Comparison of ENCODE assay signal across 10 cellular contexts in genomic region chr2:168530980-168531379, GRCh38.
DNase-seq lines count a peak whose midpoint lies in the region; ATAC-seq and TF ChIP-seq lines count a peak whose summit lies in the region.
"Had no signal": no experiment of that assay in that cellular context is flagged by ENCODE, and none has a peak within 500 bp of the region (broad histone marks: within the 10 kb centered on the region; RNA-seq: fewer than 3 reads in every experiment).

No MANE protein-coding gene starts in this region.

- peaks cover 0 to 11% of the 10 kb centered on the region in 2 donors for H3K9me3 Mint-ChIP-seq in activated naive CD4-positive, alpha-beta T cell treated with anti-CD3 and anti-CD28 coated beads, Interleukin-2, amount 50 U/mL, for 72 hours

- peaks cover 12 to 28% of the 10 kb centered on the region in 2 donors for H3K36me3 Mint-ChIP-seq in activated naive CD4-positive, alpha-beta T cell treated with anti-CD3 and anti-CD28 coated beads, Interleukin-2, amount 50 U/mL, for 72 hours

- H3K36me3 ChIP-seq in fibroblast of lung (ENCODE audit: control insufficient read depth, insufficient read depth, low read length), result no peaks in the 10 kb centered on the region

- H3K4me3 ChIP-seq in AG09309 (ENCODE audit: control insufficient read depth, low read depth, low read length), result no peak overlapping the region
- H3K4me3 ChIP-seq in fibroblast of lung (replicated peaks in 1 of 4; ENCODE audit: control extremely low read depth in 1 of 4, insufficient read depth in 1 of 4, low read depth in 3 of 4, low read length in 4 of 4), result no peak overlapping the region

- no peaks in the 10 kb centered on the region for H3K79me2 ChIP-seq in fibroblast of lung (ENCODE audit: control insufficient read depth, insufficient read depth, low read length)

- TF ChIP-seq CTCF in AG09309 (IDR thresholded peaks at IDR 0.05; ENCODE audit: control insufficient read depth, insufficient read depth, low read depth, low read length, missing control alignments) (no peak), fibroblast of lung (conservative IDR thresholded peaks at IDR 0.05 in 1 of 2, IDR thresholded peaks at IDR 0.05 in 1 of 2; ENCODE audit: low read depth in 1 of 2, low read length in 2 of 2) (no peak)

- H2AFZ ChIP-seq in fibroblast of lung (ENCODE audit: low read length), result no peak overlapping the region

- DNase-seq in AG09309 (ENCODE audit: low read depth) (peak; percentile 32), KG1 (lab: John Stamatoyannopoulos, UW) (peak; percentile 22), fibroblast of lung (ENCODE audit: low read depth in 2 of 2) (peak; percentile 32 to 40), NCI-H1048 (lab: John Stamatoyannopoulos, UW) (no peak), NCI-H345 treated with DMSO at 0.1 percent for 48 hours (lab: John Stamatoyannopoulos, UW; ENCODE audit: unreplicated experiment) (no peak)
- no peak for DNase-seq in activated naive CD4-positive, alpha-beta T cell treated with anti-CD3 and anti-CD28 coated beads, Interleukin-2, amount 50 U/mL, for 72 hours (ENCODE audit: low spot score in 2 of 2)
- DNase-seq: NK-92 treated with Interleukin-12 subunit alpha and Interleukin-12 subunit beta, amount 100 ng/mL, for 24 hours had no signal

- H3K4me2 ChIP-seq in fibroblast of lung (ENCODE audit: extremely low read depth, insufficient read depth, low read length), result peak overlapping the region; percentile 18

- H3K9ac ChIP-seq in fibroblast of lung (ENCODE audit: insufficient read depth, low read length), result no peak overlapping the region

- H3K27ac Mint-ChIP-seq in activated naive CD4-positive, alpha-beta T cell treated with anti-CD3 and anti-CD28 coated beads, Interleukin-2, amount 50 U/mL, for 72 hours, result peak overlapping the region in 1 of 2 donors; percentile 61

- H3K27ac ChIP-seq in fibroblast of lung (ENCODE audit: insufficient read depth, low read length), result no peak overlapping the region
- H3K27ac ChIP-seq: C4-2B had no signal

- no peaks in the 10 kb centered on the region for H3K27me3 ChIP-seq in fibroblast of lung (ENCODE audit: control insufficient read depth, insufficient read depth, low read length)

- H3K4me1 ChIP-seq in fibroblast of lung (ENCODE audit: control insufficient read depth, extremely low read depth, insufficient read depth, low read length), result peaks cover 9% of the 10 kb centered on the region

- no peaks in the 10 kb centered on the region for H3K9me3 ChIP-seq in fibroblast of lung (ENCODE audit: control insufficient read depth, insufficient read depth, low read depth, low read length)

- ATAC-seq in GM19452 (IDR thresholded peaks at IDR 0.05; ENCODE audit: unreplicated experiment) (peak; percentile 37), GM21825 (IDR thresholded peaks at IDR 0.05; ENCODE audit: unreplicated experiment) (no peak)
- ATAC-seq in activated naive CD4-positive, alpha-beta T cell treated with anti-CD3 and anti-CD28 coated beads, Interleukin-2, amount 50 U/mL, for 72 hours, result no peak

- no peaks in the 10 kb centered on the region for H4K20me1 ChIP-seq in fibroblast of lung (ENCODE audit: control insufficient read depth, extremely low read depth, insufficient read depth, low read length)

Comparison
In these comparisons a context has a peak if more than half of its experiments do, and no peak if none do; other contexts are left out.
1. DNase-seq: peak in AG09309 (single experiment), KG1 (single experiment) and fibroblast of lung (2 of 2); none in NCI-H1048 (single experiment), NCI-H345 treated with DMSO at 0.1 percent for 48 hours (single experiment) and activated naive CD4-positive, alpha-beta T cell treated with anti-CD3 and anti-CD28 coated beads, Interleukin-2, amount 50 U/mL, for 72 hours (0 of 2).